In the genomic region with DNA sequence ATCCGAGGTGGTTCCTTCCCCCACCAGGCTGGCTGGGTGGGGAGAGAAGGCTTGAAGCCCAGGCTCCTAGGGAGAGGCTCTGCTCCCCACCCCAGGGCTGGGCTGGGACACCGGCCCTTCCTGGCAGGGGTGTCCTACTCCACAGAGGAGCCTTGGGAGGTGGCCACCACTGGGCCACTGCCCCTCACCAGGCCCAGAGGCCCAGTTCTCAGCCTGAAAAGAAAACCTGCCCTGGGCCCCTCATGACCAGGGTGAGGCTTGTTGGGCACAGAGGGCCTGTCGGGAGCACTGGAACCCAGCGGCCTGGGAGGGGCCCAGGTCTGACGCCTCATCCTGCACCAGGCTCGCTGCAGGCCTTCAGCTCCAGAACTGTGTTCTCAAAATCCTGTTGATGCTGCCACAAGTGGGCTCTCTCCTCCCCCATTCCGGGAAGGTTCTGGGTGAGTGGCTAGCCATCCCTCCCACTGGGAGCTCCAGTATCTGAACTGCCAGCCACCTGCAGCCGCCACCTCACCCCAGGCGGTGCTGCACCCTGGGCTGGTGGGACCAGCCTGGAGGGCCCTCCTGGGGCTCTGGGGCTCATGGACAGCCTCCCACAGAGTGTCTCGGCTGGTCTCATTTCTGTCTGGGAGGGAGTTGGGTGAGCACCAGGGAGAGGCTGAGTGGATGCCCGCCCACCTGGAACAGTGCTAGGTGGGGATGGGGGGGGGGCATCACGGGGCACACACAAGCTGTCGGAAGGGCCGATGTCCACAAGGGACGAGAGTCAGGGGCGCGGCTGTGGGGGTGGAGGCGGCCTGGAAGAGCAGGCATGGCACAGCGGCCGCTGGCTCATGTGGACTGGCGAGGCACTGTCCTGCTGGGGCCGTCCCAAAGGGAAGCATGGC, we compare ENCODE assay signal across 11 cellular contexts. TPM values are rescaled to one million over a fixed set of nuclear protein-coding genes. Genes with fewer than 3 reads are reported as not detected.
DNase-seq lines count a peak whose midpoint lies in the region; TF ChIP-seq lines count a peak whose summit lies in the region.
"Had no signal": no experiment of that assay in that cellular context is flagged by ENCODE, and none has a peak within 500 bp of the region (broad histone marks: within the 10 kb centered on the region; RNA-seq: fewer than 3 reads in every experiment).

No MANE protein-coding gene starts in this region.

- POLR2A ChIA-PET in Caco-2 (lab: Charles Lee) (interaction anchor here (0.7 kb wide), 1 partner anchor 22 kb away, joined by 5 read pairs; no protein-coding TSS in a partner anchor), HEK293T (lab: Yijun Ruan, JAX) (interaction anchor here (5.8 kb wide), 1 partner anchor 30 kb away, joined by 40 read pairs; a partner anchor contains a TSS), GM10248 (lab: Yijun Ruan, JAX) (interaction anchor here (0.5 kb wide), 1 partner anchor 854 kb away, joined by 4 read pairs; no protein-coding TSS in a partner anchor)

- H3K27me3 Mint-ChIP-seq in Caco-2 (ENCODE audit: insufficient read depth, unreplicated experiment), result no peaks in the 10 kb centered on the region
- H3K27me3 Mint-ChIP-seq: CD4-positive, CD25-positive, alpha-beta regulatory T cell had no signal

- peak; percentile 69 for DNase-seq in HK-2 (ENCODE audit: unreplicated experiment)
- DNase-seq in ascending aorta (ENCODE audit: low spot score in 2 of 2), result peak in 1 of 2 donors; percentile 70
- peak; percentile 84 for DNase-seq in kidney tubule cell (ENCODE audit: low spot score)
- DNase-seq in spleen, result peak; percentile 56
- DNase-seq in activated CD4-positive, alpha-beta T cell treated with anti-CD3 and anti-CD28 coated beads for 4 hours, result no peak
- no peak for DNase-seq in Caco-2
- no peak for DNase-seq in HEK293T (ENCODE audit: extremely low spot score)
- DNase-seq in GM10248 (ENCODE audit: extremely low spot score), result no peak
- DNase-seq: activated T-cell treated with anti-CD3 and anti-CD28 coated beads, Interleukin-2, amount 50 U/mL, for 72 hours; CD4-positive, CD25-positive, alpha-beta regulatory T cell; NK-92 treated with Interleukin-12 subunit alpha and Interleukin-12 subunit beta, amount 100 ng/mL, for 24 hours had no signal

- CTCF ChIA-PET in Caco-2 (lab: Charles Lee), result no interaction called here
- CTCF ChIA-PET in HEK293T (lab: Yijun Ruan, JAX), result interaction anchor here (0.6 to 1.2 kb wide), 3 partner anchors 30 to 52 kb away, joined by 4 read pairs; no protein-coding TSS in a partner anchor
- CTCF ChIA-PET in GM10248 (lab: Yijun Ruan, JAX), result interaction anchor here (2.0 to 14.9 kb wide), 4 partner anchors 8 to 32 kb away, joined by 6 to 214 read pairs (median 7); a partner anchor contains a TSS

- H3K4me3 ChIP-seq in ascending aorta (peak overlapping the region; percentile 36 to 48), spleen (no peak overlapping the region), Caco-2 (ENCODE audit: low read depth, low read length) (no peak overlapping the region)

- H3K36me3 ChIP-seq in ascending aorta (peaks cover 0 to under 1% of the 10 kb centered on the region in 2 donors), spleen (peaks cover 0 to 17% (median 0%) of the 10 kb centered on the region in 6 donors), Caco-2 (ENCODE audit: control insufficient read depth, insufficient read depth, low read length) (no peaks in the 10 kb centered on the region)

- H3K27ac ChIP-seq in ascending aorta (peak overlapping the region; percentile 95 to 97), spleen (peak overlapping the region in 3 of 8 donors; percentile 11 to 61 (median 41))

- intact Hi-C loops in ascending aorta (cut with DNase I) (loop anchor here (2.0 to 10.0 kb wide), 3 partner anchors 38 to 1236 kb away; a partner anchor contains a TSS), spleen (cut with DNase I; ENCODE audit: low total_unique reads) (loop anchor here (5.0 kb wide), 1 partner anchor 33 kb away; no protein-coding TSS in a partner anchor), Caco-2 (cut with micrococcal nuclease; ENCODE audit: unreplicated experiment) (no loop called here)

- H3K9me3 Mint-ChIP-seq in Caco-2 (ENCODE audit: unreplicated experiment), result no peaks in the 10 kb centered on the region
- H3K9me3 Mint-ChIP-seq: activated T-cell treated with anti-CD3 and anti-CD28 coated beads, Interleukin-2, amount 50 U/mL, for 72 hours; CD4-positive, CD25-positive, alpha-beta regulatory T cell had no signal

- no TSS peak for BruUV-seq in Caco-2 (replicated peaks; lab: Mats Ljungman, UMichigan)

- TF ChIP-seq CTCF in ascending aorta (IDR thresholded peaks at IDR 0.05) (no peak), spleen (IDR thresholded peaks at IDR 0.05 in 8 of 11, conservative IDR thresholded peaks at IDR 0.05 in 3 of 11) (no peak), Caco-2 (IDR thresholded peaks at IDR 0.05; ENCODE audit: insufficient read depth in 1 of 2, low read depth in 1 of 2, low read length in 1 of 2, severe bottlenecking in 1 of 2, unreplicated experiment in 1 of 2) (no peak), GM10248 (IDR thresholded peaks at IDR 0.05; ENCODE audit: control extremely low read depth, extremely low read depth, low read depth, missing control alignments) (no peak)

- H3K27ac Mint-ChIP-seq in Caco-2 (ENCODE audit: unreplicated experiment), result no peak overlapping the region
- H3K27ac Mint-ChIP-seq: activated T-cell treated with anti-CD3 and anti-CD28 coated beads, Interleukin-2, amount 50 U/mL, for 72 hours; CD4-positive, CD25-positive, alpha-beta regulatory T cell had no signal

- peaks cover 5% of the 10 kb centered on the region for H3K36me3 Mint-ChIP-seq in Caco-2 (ENCODE audit: insufficient read depth, unreplicated experiment)

- H3K4me1 Mint-ChIP-seq in Caco-2 (ENCODE audit: low read depth, unreplicated experiment), result no peaks in the 10 kb centered on the region

- H3K9me3 ChIP-seq in ascending aorta (no peaks in the 10 kb centered on the region), spleen (no peaks in the 10 kb centered on the region), Caco-2 (no peaks in the 10 kb centered on the region)

- WGBS in spleen, 5 donors, result 84 to 93% (median 90%) methylated on average over 15 to 22 of the region's 22 CpGs

- TF ChIP-seq POLR2A in spleen (IDR thresholded peaks at IDR 0.05), result no peak

- H3K27me3 ChIP-seq in ascending aorta, result no peaks in the 10 kb centered on the region
- H3K27me3 ChIP-seq in spleen (replicated peaks in 1 of 7), result no peaks in the 10 kb centered on the region
- no peaks in the 10 kb centered on the region for H3K27me3 ChIP-seq in Caco-2 (replicated peaks; ENCODE audit: control insufficient read depth, insufficient read depth, low read length)

- H3K4me1 ChIP-seq in ascending aorta (peaks cover 19 to 43% of the 10 kb centered on the region in 2 donors), spleen (peaks cover 0 to 43% (median 21%) of the 10 kb centered on the region in 6 donors), Caco-2 (no peaks in the 10 kb centered on the region)

- H3K4me3 Mint-ChIP-seq in Caco-2 (ENCODE audit: unreplicated experiment), result no peak overlapping the region
- H3K4me3 Mint-ChIP-seq: activated T-cell treated with anti-CD3 and anti-CD28 coated beads, Interleukin-2, amount 50 U/mL, for 72 hours; CD4-positive, CD25-positive, alpha-beta regulatory T cell had no signal

TF ChIP-seq in HEK293T, 16 proteins besides CTCF, POLR2A, EP300 and RAD21:
- no peak for TF ChIP-seq FOXK2 (IDR thresholded peaks at IDR 0.05)
- no peak for TF ChIP-seq TARDBP (IDR thresholded peaks at IDR 0.05)
- no peak for TF ChIP-seq FOXM1 (IDR thresholded peaks at IDR 0.05; ENCODE audit: borderline replicate concordance)
- no peak for TF ChIP-seq LEF1 (IDR thresholded peaks at IDR 0.05; ENCODE audit: borderline replicate concordance)
- no peak for TF ChIP-seq ARNT (IDR thresholded peaks at IDR 0.05)
- no peak for TF ChIP-seq NFRKB (IDR thresholded peaks at IDR 0.05)
- no peak for TF ChIP-seq ZNF384 (IDR thresholded peaks at IDR 0.05)
- no peak for TF ChIP-seq HDGF (IDR thresholded peaks at IDR 0.05; ENCODE audit: borderline replicate concordance)
- TF ChIP-seq SUZ12 (IDR thresholded peaks at IDR 0.05), result no peak
- no peak for TF ChIP-seq L3MBTL2 (conservative IDR thresholded peaks at IDR 0.05)
- no peak for TF ChIP-seq CTBP1 (IDR thresholded peaks at IDR 0.05; ENCODE audit: borderline replicate concordance)
- no peak for TF ChIP-seq SP1 (IDR thresholded peaks at IDR 0.05)
- no peak for TF ChIP-seq ELF4 (IDR thresholded peaks at IDR 0.05)
- TF ChIP-seq, protein P1, sequence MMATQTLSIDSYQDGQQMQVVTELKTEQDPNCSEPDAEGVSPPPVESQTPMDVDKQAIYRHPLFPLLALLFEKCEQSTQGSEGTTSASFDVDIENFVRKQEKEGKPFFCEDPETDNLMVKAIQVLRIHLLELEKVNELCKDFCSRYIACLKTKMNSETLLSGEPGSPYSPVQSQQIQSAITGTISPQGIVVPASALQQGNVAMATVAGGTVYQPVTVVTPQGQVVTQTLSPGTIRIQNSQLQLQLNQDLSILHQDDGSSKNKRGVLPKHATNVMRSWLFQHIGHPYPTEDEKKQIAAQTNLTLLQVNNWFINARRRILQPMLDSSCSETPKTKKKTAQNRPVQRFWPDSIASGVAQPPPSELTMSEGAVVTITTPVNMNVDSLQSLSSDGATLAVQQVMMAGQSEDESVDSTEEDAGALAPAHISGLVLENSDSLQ (IDR thresholded peaks at IDR 0.05), result no peak
- TF ChIP-seq FOXA1 (IDR thresholded peaks at IDR 0.05), result no peak
- no peak for TF ChIP-seq BHLHE40 (IDR thresholded peaks at IDR 0.05; ENCODE audit: borderline replicate concordance)
TF ChIP-seq in HEK293T: peak in this region for 0.

RNA-seq across cellular contexts. Expression of a gene that starts 11.8 kb away (rescaled TPM):
- total RNA-seq in ascending aorta (7.1 TPM), spleen (10 to 100 TPM; 29.2 to 42.5 (median 32.5) TPM), Caco-2 (2022) (28.9 and 31.6 TPM in 2 replicates)
- polyA plus RNA-seq in spleen, result 10 to 100 TPM in 1 of 3 donors, 1 to 10 TPM in 2; 9.3 to 16.0 (median 9.9) TPM

RNA-seq across cellular contexts. Expression of a gene that starts 12.1 kb away (rescaled TPM):
- total RNA-seq in ascending aorta (37.7 TPM), spleen (10 to 100 TPM; 15.2 to 26.0 (median 20.4) TPM), Caco-2 (2022) (40.6 and 50.7 TPM in 2 replicates)
- polyA plus RNA-seq in spleen, result 10 to 100 TPM; 34.1 to 39.5 (median 38.9) TPM

RNA-seq across cellular contexts. Expression of a gene that starts 21.7 kb away (rescaled TPM):
- total RNA-seq in ascending aorta, result 31.2 TPM
- 10 to 100 TPM in 1 of 7 donors, 1 to 10 TPM in 6; 8.0 to 11.3 (median 9.5) TPM for total RNA-seq in spleen
- polyA plus RNA-seq in spleen, result 10 to 100 TPM in 2 of 3 donors, 1 to 10 TPM in 1; 8.6 to 14.2 (median 11.1) TPM
- 20.8 and 22.3 TPM in 2 replicates for total RNA-seq in Caco-2 (2022)

RNA-seq across cellular contexts. Expression of a gene that starts 28.1 kb away (rescaled TPM):
- 144 TPM for total RNA-seq in ascending aorta
- total RNA-seq in spleen, result 10 to 100 TPM in 4 of 7 donors, 1 to 10 TPM in 3; 8.0 to 22.6 (median 10.8) TPM
- 10 to 100 TPM; 14.3 to 28.4 (median 20.6) TPM for polyA plus RNA-seq in spleen
- total RNA-seq in Caco-2 (2022), result 611 and 645 TPM in 2 replicates

Comparison
In these comparisons a context has a peak if more than half of its experiments do, and no peak if none do; other contexts are left out.
1. DNase-seq: peak in HK-2 (single experiment), kidney tubule cell (single experiment) and spleen (single experiment); none in activated CD4-positive, alpha-beta T cell treated with anti-CD3 and anti-CD28 coated beads for 4 hours (0 of 2), Caco-2 (0 of 2), HEK293T (single experiment) and GM10248 (single experiment).
2. H3K4me3 ChIP-seq: peak in ascending aorta (2 of 2); none in spleen (0 of 8) and Caco-2 (single experiment).